In genomic region chr1:171834831-171835230, GRCh38 we compare ENCODE assay signal across 5 cellular contexts.
"Had no signal": no experiment of that assay in that cellular context is flagged by ENCODE, and none has a peak within 500 bp of the region (broad histone marks: within the 10 kb centered on the region; RNA-seq: fewer than 3 reads in every experiment).

No MANE protein-coding gene starts in this region.

- DNase-seq: H9, HCEC 1CT, IMR-90 had no signal

- ATAC-seq: GM23338, K562 had no signal

- H3K4me3 ChIP-seq: GM23338, K562 had no signal

- H2AFZ ChIP-seq: GM23338 had no signal

- H3K4me2 ChIP-seq: GM23338 had no signal
